ENCODE assay signal across 16 cellular contexts in genomic region chr13:48514776-48515175, GRCh38. TPM values are rescaled to one million over a fixed set of nuclear protein-coding genes. Genes with fewer than 3 reads are reported as not detected.
A peak's percentile ranks its signal among the peaks of the same experiment; 100 is the strongest.
DNase-seq lines count a peak whose midpoint lies in the region; ATAC-seq and TF ChIP-seq lines count a peak whose summit lies in the region.
"Had no signal": no experiment of that assay in that cellular context is flagged by ENCODE, and none has a peak within 500 bp of the region (broad histone marks: within the 10 kb centered on the region; RNA-seq: fewer than 3 reads in every experiment).

No MANE protein-coding gene starts in this region.

- H3K36me3 ChIP-seq in MG63, result no peaks in the 10 kb centered on the region
- no peaks in the 10 kb centered on the region for H3K36me3 ChIP-seq in right lobe of liver
- H3K36me3 ChIP-seq: HAP-1 had no signal

- H3K4me1 ChIP-seq in right lobe of liver, result peaks cover 0 to 8% (median 2%) of the 10 kb centered on the region in 4 donors
- H3K4me1 ChIP-seq: Caco-2, HAP-1 had no signal

- ATAC-seq in left lobe of liver, result peak; percentile 67
- ATAC-seq in right lobe of liver, result peak; percentile 55 to 85 (median 74)
- ATAC-seq in HG03432 (IDR thresholded peaks at IDR 0.05; ENCODE audit: unreplicated experiment), result no peak
- no peak for ATAC-seq in GM19035 (IDR thresholded peaks at IDR 0.05; ENCODE audit: unreplicated experiment)
- ATAC-seq: CD8-positive, alpha-beta T cell had no signal

- H3K4me3 ChIP-seq in MG63, result no peak overlapping the region
- no peak overlapping the region for H3K4me3 ChIP-seq in right lobe of liver
- H3K4me3 ChIP-seq: HAP-1 had no signal

- H3K9me3 ChIP-seq in MG63, result no peaks in the 10 kb centered on the region
- H3K9me3 ChIP-seq in right lobe of liver, result no peaks in the 10 kb centered on the region
- H3K9me3 ChIP-seq: Caco-2, HAP-1 had no signal

- TF ChIP-seq POLR2A in right lobe of liver (IDR thresholded peaks at IDR 0.05), result no peak

- H3K27ac ChIP-seq in right lobe of liver, result no peak overlapping the region

- H3K27me3 ChIP-seq in MG63 (no peaks in the 10 kb centered on the region), right lobe of liver (no peaks in the 10 kb centered on the region)

- intact Hi-C loops in right lobe of liver (cut with DNase I), result no loop called here

- no peak for TF ChIP-seq CTCF in right lobe of liver (IDR thresholded peaks at IDR 0.05)

- WGBS in right lobe of liver (ENCODE audit: insufficient coverage, low coverage, low lambda C conversion rate, missing lambda C conversion rate), result 36% methylated on average over 3 of the region's 4 CpGs

- peak; percentile 46 for DNase-seq in MG63
- DNase-seq in left lobe of liver (ENCODE audit: low spot score), result no peak
- no peak for DNase-seq in right lobe of liver
- DNase-seq in SKM-1 (lab: John Stamatoyannopoulos, UW; ENCODE audit: unreplicated experiment), result no peak
- DNase-seq: C1 segment of cervical spinal cord; Caco-2; CD4-positive, CD25-positive, alpha-beta regulatory T cell; CD8-positive, alpha-beta T cell; DMS79; EL; GDM1; GOT3; HFFc6 had no signal

RNA-seq across cellular contexts. Expression of gene RCBTB2, which starts 18.1 kb away (rescaled TPM):
- total RNA-seq in MG63 (2014; rRNA removed; shearing (Covaris generic); ENCODE audit: low replicate concordance), result 2.0 and 3.0 TPM in 2 replicates
- 3.5 TPM for total RNA-seq in left lobe of liver
- total RNA-seq in right lobe of liver, result 1 to 10 TPM; 2.6 to 7.5 (median 4.8) TPM

Comparison
In these comparisons a context has a peak if more than half of its experiments do, and no peak if none do; other contexts are left out.
1. ATAC-seq: peak in left lobe of liver (single experiment) and right lobe of liver (4 of 4); none in HG03432 (single experiment) and GM19035 (single experiment).